Comparison of ENCODE assay signal across 26 cellular contexts in the genomic region with DNA sequence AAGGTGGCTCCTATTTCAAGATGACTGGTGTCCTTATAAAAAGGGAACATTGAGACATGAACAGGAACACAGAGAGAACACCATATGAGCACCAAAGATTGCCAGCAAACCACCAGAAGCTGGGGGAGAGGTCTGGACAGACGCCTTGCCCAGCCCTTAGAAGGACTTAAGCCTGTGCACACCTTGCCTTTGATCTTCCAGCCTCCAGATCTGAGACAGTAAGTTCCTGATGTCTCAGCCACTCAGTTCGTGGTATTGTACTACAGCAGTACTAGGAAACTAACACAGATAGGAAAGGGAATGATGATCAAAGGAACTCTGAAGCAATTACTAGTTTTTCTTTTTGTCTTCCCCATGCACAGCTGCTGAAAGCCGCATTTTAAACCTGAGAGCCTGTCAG.
"Had no signal": no experiment of that assay in that cellular context is flagged by ENCODE, and none has a peak within 500 bp of the region (broad histone marks: within the 10 kb centered on the region; RNA-seq: fewer than 3 reads in every experiment).

No MANE protein-coding gene starts in this region.

- H3K9me3 ChIP-seq: ascending aorta, breast epithelium, colonic mucosa, gastrocnemius medialis had no signal

- H3K4me3 ChIP-seq: ascending aorta, breast epithelium, cardiac muscle cell, colonic mucosa, gastrocnemius medialis had no signal

- DNase-seq: activated CD4-positive, alpha-beta memory T cell treated with anti-CD3 and anti-CD28 coated beads, Interleukin-2, amount 10 ng/mL, durations not matched to agents 7 days and 5 days; activated CD4-positive, alpha-beta T cell treated with anti-CD3 and anti-CD28 coated beads for 36 hours; activated CD4-positive, alpha-beta T cell treated with anti-CD3 and anti-CD28 coated beads, Interleukin-2, amount 10 ng/mL, durations not matched to agents 24 days and 14 days; activated CD4-positive, CD25-positive, alpha-beta regulatory T cell; activated CD4-positive, CD25-positive, alpha-beta regulatory T cell treated with anti-CD3 and anti-CD28 coated beads, Interleukin-2, amount 50 U/mL, for 72 hours; activated CD8-positive, alpha-beta memory T cell treated with anti-CD3 and anti-CD28 coated beads, Interleukin-2, amount 50 U/mL, for 48 hours; activated gamma-delta T cell; activated naive CD4-positive, alpha-beta T cell; activated naive CD4-positive, alpha-beta T cell treated with anti-CD3 and anti-CD28 coated beads, Interleukin-2, amount 10 ng/mL, durations not matched to agents 7 days and 5 days; activated naive CD8-positive, alpha-beta T cell treated with anti-CD3 and anti-CD28 coated beads, Interleukin-2, amount 10 ng/mL, durations not matched to agents 7 days and 5 days; activated T-cell treated with anti-CD3 and anti-CD28 coated beads for 4 hours; activated T-cell treated with anti-CD3 and anti-CD28 coated beads, Interleukin-2, amount 50 U/mL, for 24 hours; activated T-cell treated with anti-CD3 and anti-CD28 coated beads, Interleukin-2, amount 50 U/mL, for 72 hours; central memory CD4-positive, alpha-beta T cell; cerebellar nuclear complex; colonic mucosa; effector CD8-positive, alpha-beta T cell; foreskin keratinocyte; gastrocnemius medialis; glutamatergic neuron; T-helper 2 cell had no signal

- H3K27me3 ChIP-seq: ascending aorta, breast epithelium, cardiac muscle cell, colonic mucosa, foreskin keratinocyte, gastrocnemius medialis had no signal

- H3K36me3 ChIP-seq: ascending aorta, breast epithelium, cardiac muscle cell, colonic mucosa, gastrocnemius medialis had no signal

- H3K4me1 ChIP-seq: ascending aorta, breast epithelium, colonic mucosa, gastrocnemius medialis had no signal

- H3K27ac ChIP-seq: ascending aorta, breast epithelium, cardiac muscle cell, colonic mucosa, foreskin keratinocyte, gastrocnemius medialis had no signal

- ATAC-seq: activated CD4-positive, alpha-beta T cell treated with anti-CD3 and anti-CD28 coated beads for 36 hours; activated naive CD4-positive, alpha-beta T cell treated with anti-CD3 and anti-CD28 coated beads, Interleukin-2, amount 50 U/mL, for 72 hours; activated T-cell treated with anti-CD3 and anti-CD28 coated beads, Interleukin-2, amount 50 U/mL, for 72 hours; esophagus mucosa; foreskin keratinocyte; gastrocnemius medialis had no signal
